8 cellular contexts compared by ENCODE assay signal in genomic region chr6:37169458-37170272, GRCh38. TPM values are rescaled to one million over a fixed set of nuclear protein-coding genes. Genes with fewer than 3 reads are reported as not detected.
DNase-seq lines count a peak whose midpoint lies in the region; ATAC-seq, FAIRE-seq and TF ChIP-seq lines count a peak whose summit lies in the region.

Gene PIM1, plus strand, starts transcription at chr6:37170152. Its CDS starts 424 bp downstream, at chr6:37170576.

- ATAC-seq in GM18867 (IDR thresholded peaks at IDR 0.05; ENCODE audit: unreplicated experiment) (peak; percentile 67), HG03135 (IDR thresholded peaks at IDR 0.05; ENCODE audit: unreplicated experiment) (peak; percentile 60)

- dilution Hi-C loops in mammary epithelial cell (cut with HindIII; ENCODE audit: low sequenced_read_pairs), result no loop called here

- H3K4me2 ChIP-seq in mammary epithelial cell (ENCODE audit: insufficient read depth, low read depth, low read length), result peak within 1 kb of the TSS; percentile 99

- H3K27ac ChIP-seq in A673 (ENCODE audit: low read depth, low read length, poor library complexity, severe bottlenecking) (peak within 1 kb of the TSS; percentile 83), mammary epithelial cell (ENCODE audit: insufficient read depth, low read depth, low read length) (peak within 1 kb of the TSS; percentile 87), small intestine (ENCODE audit: low read depth in 1 of 2, low read length in 1 of 2) (peak within 1 kb of the TSS; percentile 96 to 98)

- FAIRE-seq in small intestine (lab: Jason Lieb, UNC), result no peak

- H4K20me1 ChIP-seq in mammary epithelial cell (ENCODE audit: insufficient read depth, low read length), result no peaks in the 10 kb centered on the region

- peaks cover 8% of the 10 kb centered on the region for H3K4me1 ChIP-seq in A673 (ENCODE audit: insufficient read depth, low read length, poor library complexity, severe bottlenecking)
- peaks cover 22% of the 10 kb centered on the region for H3K4me1 ChIP-seq in mammary epithelial cell (ENCODE audit: insufficient read depth, low read length)
- peaks cover 0 to 5% of the 10 kb centered on the region in 2 donors for H3K4me1 ChIP-seq in small intestine (ENCODE audit: control insufficient read depth in 2 of 2, insufficient read depth in 1 of 2, low read depth in 1 of 2, low read length in 1 of 2)

- TF ChIP-seq CTCF in A673 (conservative IDR thresholded peaks at IDR 0.05; ENCODE audit: low read depth, low read length) (no peak), WI38 (IDR thresholded peaks at IDR 0.05; ENCODE audit: low read depth, low read length) (no peak), mammary epithelial cell (conservative IDR thresholded peaks at IDR 0.05 in 1 of 2, IDR thresholded peaks at IDR 0.05 in 1 of 2; ENCODE audit: extremely low read depth in 1 of 2, insufficient read depth in 1 of 2, low read depth in 1 of 2, low read length in 2 of 2) (no peak)

- H3K79me2 ChIP-seq in mammary epithelial cell (ENCODE audit: insufficient read depth, low read length), result peaks cover 33% of the 10 kb centered on the region

- peak within 1 kb of the TSS; percentile 97 for H2AFZ ChIP-seq in mammary epithelial cell (ENCODE audit: low read depth, low read length)

- DNase-seq in A673 (ENCODE audit: low spot score) (peak; percentile 98), NCI-H2227 treated with DMSO at 0.1 percent for 48 hours (lab: John Stamatoyannopoulos, UW) (peak; percentile 98), mammary epithelial cell (peak; percentile 96), iPS-NIHi11 (ENCODE audit: low spot score) (peak; percentile 97), small intestine (peak; percentile 98)

- intact Hi-C loops in A673 (cut with micrococcal nuclease; ENCODE audit: unreplicated experiment) (loop anchor here (1.0 to 10.0 kb wide), 2 partner anchors 67 to 285 kb away; partner anchors contain the start of gene C6orf89), mammary epithelial cell (cut with micrococcal nuclease) (loop anchor here (1.0 to 10.0 kb wide), 3 partner anchors 32 to 405 kb away; no protein-coding TSS in a partner anchor)

- POLR2A ChIA-PET in A673 (lab: Charles Lee; ENCODE audit: low non-redundant PET), result interaction anchor here (1.0 kb wide), 1 partner anchor 88 kb away, joined by 12 read pairs; no protein-coding TSS in a partner anchor

- H3K27me3 ChIP-seq in A673 (replicated peaks; ENCODE audit: insufficient read depth, low read depth, low read length, poor library complexity), result no peaks in the 10 kb centered on the region
- H3K27me3 ChIP-seq in mammary epithelial cell (ENCODE audit: insufficient read depth, low read length), result no peaks in the 10 kb centered on the region
- H3K27me3 ChIP-seq in small intestine (ENCODE audit: control insufficient read depth in 2 of 2, insufficient read depth in 2 of 2, low read length in 2 of 2), result no peaks in the 10 kb centered on the region

- WGBS in mammary epithelial cell (ENCODE audit: low coverage, missing lambda C conversion rate), result no CpG with 5 or more reads among the region's 95 CpGs
- 0 to 1% (median 0%) methylated on average over 47 to 95 of the region's 95 CpGs for WGBS in small intestine, 3 donors

- CTCF ChIA-PET in A673 (lab: Charles Lee), result interaction anchor here (0.7 to 5.4 kb wide), 6 partner anchors 9 to 192 kb away, joined by 3 to 38 read pairs (median 4); no protein-coding TSS in a partner anchor
- CTCF ChIA-PET in mammary epithelial cell (lab: Charles Lee; ENCODE audit: low non-redundant PET), result interaction anchor here (0.6 to 1.1 kb wide), 6 partner anchors 32 to 141 kb away, joined by 5 to 17 read pairs (median 13); no protein-coding TSS in a partner anchor

- H3K9me3 ChIP-seq in A673 (ENCODE audit: low read depth, low read length, poor library complexity, severe bottlenecking) (no peaks in the 10 kb centered on the region), mammary epithelial cell (replicated peaks; ENCODE audit: insufficient read depth, low read length) (no peaks in the 10 kb centered on the region), small intestine (ENCODE audit: control insufficient read depth, low read depth) (no peaks in the 10 kb centered on the region)

- in situ Hi-C loops in mammary epithelial cell (cut with MboI; ENCODE audit: low sequenced_read_pairs in 2 of 2), result loop anchor here (5.0 to 10.0 kb wide), 2 partner anchors 117 to 145 kb away; no protein-coding TSS in a partner anchor

- H3K4me3 ChIP-seq in A673 (ENCODE audit: low read depth, low read length, poor library complexity, severe bottlenecking) (peak within 1 kb of the TSS; percentile 67), WI38 (ENCODE audit: low read depth, low read length) (peak within 1 kb of the TSS; percentile 80), mammary epithelial cell (replicated peaks in 1 of 3; ENCODE audit: insufficient read depth in 1 of 3, low read depth in 2 of 3, low read length in 3 of 3) (peak within 1 kb of the TSS; percentile 94 to 98 (median 98)), small intestine (ENCODE audit: low read depth in 1 of 2, low read length in 2 of 2) (peak within 1 kb of the TSS; percentile 93 to 100)

- H3K36me3 ChIP-seq in A673 (ENCODE audit: insufficient read depth, low read length, poor library complexity, severe bottlenecking) (peaks cover 24% of the 10 kb centered on the region), mammary epithelial cell (ENCODE audit: insufficient read depth, low read length) (peaks cover 13% of the 10 kb centered on the region), small intestine (ENCODE audit: control insufficient read depth in 2 of 2, insufficient read depth in 2 of 2, low read length in 2 of 2) (peaks cover 5 to 26% of the 10 kb centered on the region in 2 donors)

- H3K9ac ChIP-seq in mammary epithelial cell (ENCODE audit: insufficient read depth, low read length), result peak within 1 kb of the TSS; percentile 89

- BruUV-seq in A673 (replicated peaks; lab: Mats Ljungman, UMichigan) (no TSS peak), mammary epithelial cell (replicated peaks; lab: Mats Ljungman, UMichigan) (no TSS peak)

RNA-seq across cellular contexts. Expression of gene PIM1, which starts in this region (rescaled TPM):
- total RNA-seq in A673 (2021) (8.9 and 10.6 TPM in 2 replicates), mammary epithelial cell (10 to 100 TPM in 1 of 2 donors, 1 to 10 TPM in 1; 4.7 to 29.6 TPM)
- polyA plus RNA-seq in mammary epithelial cell (6.3 TPM), small intestine (100 to 1,000 TPM in 1 of 3 donors, 10 to 100 TPM in 2; 26.0 to 118 (median 62.8) TPM)
- polyA minus RNA-seq in mammary epithelial cell, result 11.7 TPM

Comparison
In these comparisons a context has a peak if more than half of its experiments do, and no peak if none do; other contexts are left out.
1. Peak in every context shown above with its lines: DNase-seq, ATAC-seq, H3K4me3 ChIP-seq and H3K27ac ChIP-seq.